23 cellular contexts compared by ENCODE assay signal in the genomic region with DNA sequence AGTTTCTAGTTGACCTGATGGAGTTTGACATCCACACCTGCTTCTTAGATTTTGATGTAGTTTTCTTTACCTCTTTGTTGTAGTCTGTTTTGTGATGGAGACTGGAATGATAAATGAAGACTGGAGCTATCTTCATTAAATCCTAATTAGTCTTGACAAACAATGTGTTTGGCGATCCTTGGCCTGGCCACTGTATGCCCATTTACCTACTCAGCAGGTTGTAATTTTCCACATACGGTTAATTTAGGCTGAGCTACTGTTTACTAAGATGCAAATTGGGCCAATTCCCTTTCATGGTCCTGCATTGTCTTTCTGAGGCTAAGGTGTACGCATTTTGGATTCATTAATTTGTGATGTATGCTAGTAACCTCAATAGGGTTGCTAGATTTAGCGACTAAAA. TPM values are rescaled to one million over a fixed set of nuclear protein-coding genes. Genes with fewer than 3 reads are reported as not detected.
DNase-seq lines count a peak whose midpoint lies in the region; ATAC-seq and TF ChIP-seq lines count a peak whose summit lies in the region.
"Had no signal": no experiment of that assay in that cellular context is flagged by ENCODE, and none has a peak within 500 bp of the region (broad histone marks: within the 10 kb centered on the region; RNA-seq: fewer than 3 reads in every experiment).

Gene TAS2R7, minus strand, starts transcription at position 41 of the 400 bp plus-strand sequence. CDS start 57 bp downstream, outside the sequence.

- H3K36me3 ChIP-seq in iPS-18a (ENCODE audit: control insufficient read depth, low read depth, low read length) (no peaks in the 10 kb centered on the region), mucosa of descending colon (ENCODE audit: low read depth) (no peaks in the 10 kb centered on the region)
- H3K36me3 ChIP-seq: BLaER1 treated with 17β-estradiol and CSF1 and Interleukin-3, amounts not matched to agents 10 nM and 100 nM; SJCRH30 had no signal

- intact Hi-C loops in mucosa of descending colon (cut with DNase I, micrococcal nuclease): no loop called here

- no peaks in the 10 kb centered on the region for H3K27me3 ChIP-seq in iPS-18a (ENCODE audit: control insufficient read depth, insufficient read depth, low read length)
- H3K27me3 ChIP-seq: BLaER1 treated with 17β-estradiol and CSF1 and Interleukin-3, amounts not matched to agents 10 nM and 100 nM; SJCRH30 had no signal

- H3K4me3 Mint-ChIP-seq in stimulated activated naive CD8-positive, alpha-beta T cell treated with anti-CD3 and anti-CD28 coated beads, Interleukin-15, amount 100 ng/mL, for 72 hours: no peak within 1 kb of the TSS
- H3K4me3 Mint-ChIP-seq: CD4-positive, alpha-beta memory T cell; IgD-negative memory B cell had no signal

- no peaks in the 10 kb centered on the region for H3K4me1 Mint-ChIP-seq in stimulated activated naive CD8-positive, alpha-beta T cell treated with anti-CD3 and anti-CD28 coated beads, Interleukin-15, amount 100 ng/mL, for 72 hours
- H3K4me1 Mint-ChIP-seq: CD4-positive, alpha-beta memory T cell; IgD-negative memory B cell had no signal

- no peak for TF ChIP-seq CTCF in mucosa of descending colon (IDR thresholded peaks at IDR 0.05)

- H3K4me3 ChIP-seq in iPS-18a (ENCODE audit: low read length) (peak within 1 kb of the TSS; percentile 6), mucosa of descending colon (no peak within 1 kb of the TSS)
- H3K4me3 ChIP-seq: BLaER1 treated with 17β-estradiol and CSF1 and Interleukin-3, amounts not matched to agents 10 nM and 100 nM; GM12878; GM23248; SJCRH30 had no signal

- no peaks in the 10 kb centered on the region for H3K9me3 Mint-ChIP-seq in stimulated activated naive CD8-positive, alpha-beta T cell treated with anti-CD3 and anti-CD28 coated beads, Interleukin-15, amount 100 ng/mL, for 72 hours
- H3K9me3 Mint-ChIP-seq: CD4-positive, alpha-beta memory T cell; IgD-negative memory B cell had no signal

- H3K27ac Mint-ChIP-seq in stimulated activated naive CD8-positive, alpha-beta T cell treated with anti-CD3 and anti-CD28 coated beads, Interleukin-15, amount 100 ng/mL, for 72 hours: no peak within 1 kb of the TSS
- H3K27ac Mint-ChIP-seq: CD4-positive, alpha-beta memory T cell; IgD-negative memory B cell had no signal

- peaks cover 40% of the 10 kb centered on the region for H3K27me3 Mint-ChIP-seq in stimulated activated naive CD8-positive, alpha-beta T cell treated with anti-CD3 and anti-CD28 coated beads, Interleukin-15, amount 100 ng/mL, for 72 hours

- ATAC-seq in mucosa of descending colon: no peak
- ATAC-seq in stimulated activated naive CD8-positive, alpha-beta T cell treated with anti-CD3 and anti-CD28 coated beads, Interleukin-15, amount 100 ng/mL, for 72 hours: no peak
- ATAC-seq: GM12878, HCT116 had no signal

- DNase-seq in NCI-H748 (lab: John Stamatoyannopoulos, UW; ENCODE audit: unreplicated experiment) (peak; percentile 60), NCI-H748 treated with DMSO at 0.1 percent for 48 hours (lab: John Stamatoyannopoulos, UW) (no peak), NCI-H526 treated with DMSO at 0.1 percent for 48 hours (lab: John Stamatoyannopoulos, UW) (peak; percentile 80), mucosa of descending colon (no peak), NCI-H2107 treated with DMSO at 0.1 percent for 48 hours (lab: John Stamatoyannopoulos, UW; ENCODE audit: unreplicated experiment) (no peak)
- DNase-seq in stimulated activated naive CD8-positive, alpha-beta T cell treated with anti-CD3 and anti-CD28 coated beads, Interleukin-15, amount 100 ng/mL, for 72 hours: no peak
- DNase-seq: 8988T; Caco-2; CD4-positive, alpha-beta memory T cell; DND-41; GM23248; NCI-H1417 treated with DMSO at 0.1 percent for 48 hours; NCI-H2029 treated with DMSO at 0.1 percent for 48 hours; NCI-H2171; NCI-H524 treated with DMSO at 0.1 percent for 48 hours; OCI-M1; SJCRH30; T-helper 1 cell had no signal

- H3K4me1 ChIP-seq in iPS-18a (ENCODE audit: control insufficient read depth, low read depth, low read length) (peaks cover 23% of the 10 kb centered on the region), mucosa of descending colon (ENCODE audit: low read depth) (no peaks in the 10 kb centered on the region)
- H3K4me1 ChIP-seq: BLaER1 treated with 17β-estradiol and CSF1 and Interleukin-3, amounts not matched to agents 10 nM and 100 nM; Caco-2; SJCRH30 had no signal

- no peak within 1 kb of the TSS for H3K27ac ChIP-seq in iPS-18a (ENCODE audit: low read length)
- H3K27ac ChIP-seq: BLaER1 treated with 17β-estradiol and CSF1 and Interleukin-3, amounts not matched to agents 10 nM and 100 nM; GM23248; SJCRH30 had no signal

- H3K9ac ChIP-seq in iPS-18a (ENCODE audit: low read length): no peak within 1 kb of the TSS
- H3K9ac ChIP-seq: BLaER1 treated with 17β-estradiol and CSF1 and Interleukin-3, amounts not matched to agents 10 nM and 100 nM; GM23248 had no signal

- H3K9me3 ChIP-seq in iPS-18a (ENCODE audit: control insufficient read depth, low read depth, low read length): no peaks in the 10 kb centered on the region
- H3K9me3 ChIP-seq in mucosa of descending colon: no peaks in the 10 kb centered on the region
- H3K9me3 ChIP-seq: BLaER1 treated with 17β-estradiol and CSF1 and Interleukin-3, amounts not matched to agents 10 nM and 100 nM; Caco-2; SJCRH30 had no signal

RNA-seq across cellular contexts. Expression of gene TAS2R7, which starts in this region (rescaled TPM):
- not detected for total RNA-seq in mucosa of descending colon
- total RNA-seq: Caco-2; CD4-positive, alpha-beta memory T cell; GM12878; GM23248 had no signal

Comparison
In these comparisons a context has a peak if more than half of its experiments do, and no peak if none do; other contexts are left out.
1. DNase-seq: peak in NCI-H748 (single experiment) and NCI-H526 treated with DMSO at 0.1 percent for 48 hours (single experiment); none in NCI-H748 treated with DMSO at 0.1 percent for 48 hours (single experiment), mucosa of descending colon (0 of 3), NCI-H2107 treated with DMSO at 0.1 percent for 48 hours (single experiment) and stimulated activated naive CD8-positive, alpha-beta T cell treated with anti-CD3 and anti-CD28 coated beads, Interleukin-15, amount 100 ng/mL, for 72 hours (0 of 2).